In the genomic region with DNA sequence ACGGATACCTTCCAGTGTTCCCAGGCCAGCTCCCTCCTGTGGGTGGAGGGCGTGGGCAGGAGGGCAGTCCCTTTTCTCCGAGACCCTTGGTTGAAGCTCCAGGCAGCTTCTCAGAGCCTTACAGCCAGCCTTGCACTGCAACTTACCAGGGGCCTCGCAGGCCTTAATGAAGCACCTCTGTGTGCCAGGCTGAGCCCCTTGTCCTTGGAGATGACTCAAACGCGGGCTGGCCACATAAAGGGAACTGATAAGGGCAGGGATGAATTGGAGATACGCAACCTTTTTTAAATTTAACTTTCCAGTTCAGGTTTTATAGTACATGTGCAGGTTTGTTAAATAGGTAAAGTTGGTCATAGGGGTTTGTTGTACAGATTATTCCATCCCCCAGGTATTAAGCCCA, we compare ENCODE assay signal across 21 cellular contexts.
"Had no signal": no experiment of that assay in that cellular context is flagged by ENCODE, and none has a peak within 500 bp of the region (broad histone marks: within the 10 kb centered on the region; RNA-seq: fewer than 3 reads in every experiment).

No MANE protein-coding gene starts in this region.

- ATAC-seq: natural killer cell treated with Interleukin-12 subunit alpha and Interleukin-12 subunit beta and Interleukin-15 and Interleukin-18, amount 100 ng/mL, for 72 hours had no signal

- FAIRE-seq: astrocyte, TTC549 had no signal

- DNase-seq: activated CD4-positive, alpha-beta T cell treated with anti-CD3 and anti-CD28 coated beads for 4 hours; activated CD4-positive, alpha-beta T cell treated with anti-CD3 and anti-CD28 coated beads, Interleukin-2, amount 50 U/mL, for 4 hours; activated effector memory CD4-positive, alpha-beta T cell treated with Interleukin-2 at 50 U/mL for 16 hours; activated naive CD4-positive, alpha-beta T cell treated with Interleukin-2 at 50 U/mL for 16 hours; dorsolateral prefrontal cortex; effector memory CD4-positive, alpha-beta T cell; head of caudate nucleus; hypothalamus; spleen; stimulated activated naive CD4-positive, alpha-beta T cell; T-helper 9 cell; tibial artery had no signal

- H3K4me1 ChIP-seq: parathyroid adenoma had no signal

- H2AFZ ChIP-seq: parathyroid adenoma had no signal

- H3K79me2 ChIP-seq: parathyroid adenoma had no signal

- H3K4me3 ChIP-seq: dorsolateral prefrontal cortex, right atrium auricular region, spleen, suprapubic skin, tibial artery had no signal

- H3K27ac ChIP-seq: brain microvascular endothelial cell, coronary artery, dorsolateral prefrontal cortex, parathyroid adenoma, right atrium auricular region, spleen, suprapubic skin, tibial artery, VCaP had no signal

- H3K9ac ChIP-seq: parathyroid adenoma had no signal

- H3K9me3 ChIP-seq: right atrium auricular region, spleen, suprapubic skin, tibial artery had no signal

- H3K27me3 ChIP-seq: right atrium auricular region had no signal

- H3K36me3 ChIP-seq: brain microvascular endothelial cell, right atrium auricular region, spleen, suprapubic skin, tibial artery had no signal
